17 cellular contexts compared by ENCODE assay signal in the genomic region with DNA sequence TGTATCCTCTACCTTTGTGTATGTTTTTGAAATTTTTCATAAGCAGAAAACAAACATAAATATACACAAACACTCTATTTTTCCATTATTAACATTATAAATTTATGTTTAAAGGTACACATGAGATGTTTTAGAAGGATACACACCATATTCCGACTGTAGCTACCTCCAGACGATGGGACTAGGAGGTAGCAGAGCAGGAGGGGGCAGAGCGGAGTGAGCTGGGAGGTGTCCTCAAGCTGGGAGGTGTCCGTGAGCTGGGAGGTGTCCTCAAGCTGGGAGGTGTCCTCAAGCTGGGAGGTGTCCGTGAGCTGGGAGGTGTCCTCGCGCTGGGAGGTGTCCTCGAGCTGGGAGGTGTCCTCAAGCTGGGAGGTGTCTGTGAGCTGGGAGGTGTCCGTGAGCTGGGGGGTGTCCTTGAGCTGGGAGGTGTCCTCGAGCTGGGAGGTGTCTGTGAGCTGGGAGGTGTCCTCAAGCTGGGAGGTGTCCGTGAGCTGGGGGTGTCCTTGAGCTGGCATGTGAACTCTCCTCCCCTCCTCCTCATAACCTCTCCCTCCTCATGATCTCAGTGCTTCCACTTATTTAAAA.
A peak's percentile ranks its signal among the peaks of the same experiment; 100 is the strongest.
DNase-seq lines count a peak whose midpoint lies in the region; ATAC-seq and TF ChIP-seq lines count a peak whose summit lies in the region.
"Had no signal": no experiment of that assay in that cellular context is flagged by ENCODE, and none has a peak within 500 bp of the region (broad histone marks: within the 10 kb centered on the region; RNA-seq: fewer than 3 reads in every experiment).

No MANE protein-coding gene starts in this region.

- H2AK5ac ChIP-seq in neuronal stem cell (ENCODE audit: low read depth, low read length) = no peak overlapping the region

- no peak overlapping the region for H2BK15ac ChIP-seq in neuronal stem cell (ENCODE audit: low read length)

- no peak overlapping the region for H3K27ac Mint-ChIP-seq in CD14-positive monocyte
- H3K27ac Mint-ChIP-seq: CD4-positive, alpha-beta memory T cell; HFFc6 had no signal

- no peak overlapping the region for H4K91ac ChIP-seq in neuronal stem cell (ENCODE audit: low read depth, low read length, poor library complexity)

- H3K27ac ChIP-seq in HEK293 (ENCODE audit: extremely low read depth, low read depth, low read length) (no peak overlapping the region), coronary artery (no peak overlapping the region), neuronal stem cell (replicated peaks; ENCODE audit: low read length) (no peak overlapping the region)
- H3K27ac ChIP-seq: C4-2B, GM23248, HL-60 had no signal

- no peak overlapping the region for H2AFZ ChIP-seq in neuronal stem cell (ENCODE audit: low read length)
- H2AFZ ChIP-seq: GM23248 had no signal

- H3K4me1 Mint-ChIP-seq in CD14-positive monocyte = no peaks in the 10 kb centered on the region
- H3K4me1 Mint-ChIP-seq: CD4-positive, alpha-beta memory T cell had no signal

- peak overlapping the region; percentile 68 for H3K23ac ChIP-seq in neuronal stem cell (ENCODE audit: low read depth, low read length, poor library complexity)

- H3K4me3 Mint-ChIP-seq in CD14-positive monocyte = no peak overlapping the region
- H3K4me3 Mint-ChIP-seq: CD4-positive, alpha-beta memory T cell; HFFc6 had no signal

- H3K4me2 ChIP-seq in neuronal stem cell (ENCODE audit: insufficient read depth, low read length, poor library complexity, severe bottlenecking) = no peak overlapping the region

- H3K9ac ChIP-seq in neuronal stem cell (ENCODE audit: low read depth, low read length, poor library complexity) = no peak overlapping the region
- H3K9ac ChIP-seq: GM23248 had no signal

- H2BK120ac ChIP-seq in neuronal stem cell (ENCODE audit: low read depth, low read length) = no peak overlapping the region

- no peaks in the 10 kb centered on the region for H3K36me3 Mint-ChIP-seq in CD14-positive monocyte
- H3K36me3 Mint-ChIP-seq: CD4-positive, alpha-beta memory T cell had no signal

- CTCF ChIA-PET in HEK293 (lab: Yijun Ruan, JAX) = interaction anchor here (0.7 kb wide), 1 partner anchor 311 kb away, joined by 3 read pairs; no protein-coding TSS in a partner anchor

- H3K9me3 ChIP-seq in HEK293 (ENCODE audit: control insufficient read depth, insufficient read depth, low read depth, low read length) = no peaks in the 10 kb centered on the region
- H3K9me3 ChIP-seq in neuronal stem cell (replicated peaks in 1 of 2; ENCODE audit: control insufficient read depth in 2 of 2, insufficient read depth in 1 of 2, low read depth in 1 of 2, low read length in 2 of 2) = peaks cover 0 to 14% of the 10 kb centered on the region in 2 donors

- no peak overlapping the region for H3K14ac ChIP-seq in neuronal stem cell (ENCODE audit: low read length)

- no peak overlapping the region for H2BK5ac ChIP-seq in neuronal stem cell (ENCODE audit: low read length)

- no peaks in the 10 kb centered on the region for H3K79me1 ChIP-seq in neuronal stem cell (ENCODE audit: low read depth, low read length)

- no peak overlapping the region for H3K4me3 ChIP-seq in HEK293 (ENCODE audit: low read depth, low read length)
- H3K4me3 ChIP-seq in coronary artery = no peak overlapping the region
- H3K4me3 ChIP-seq in neuronal stem cell (ENCODE audit: low read length in 2 of 2) = no peak overlapping the region
- H3K4me3 ChIP-seq: GM23248 had no signal

- POLR2A ChIA-PET in HEK293 (lab: Yijun Ruan, JAX) = no interaction called here

- H3K36me3 ChIP-seq in HEK293 (ENCODE audit: control insufficient read depth in 2 of 2, insufficient read depth in 1 of 2, low read length in 2 of 2) (no peaks in the 10 kb centered on the region), neuronal stem cell (replicated peaks in 1 of 2; ENCODE audit: control insufficient read depth in 2 of 2, insufficient read depth in 2 of 2, low read length in 2 of 2) (no peaks in the 10 kb centered on the region)

- H3K27me3 Mint-ChIP-seq in CD14-positive monocyte (ENCODE audit: low read depth in 3 of 3) = peaks cover 5 to 6% (median 5%) of the 10 kb centered on the region in 3 donors

- ATAC-seq in HG02884 (IDR thresholded peaks at IDR 0.05; ENCODE audit: unreplicated experiment) (no peak), HG03097 (IDR thresholded peaks at IDR 0.05; ENCODE audit: low FRiP score, unreplicated experiment) (no peak)

- TF ChIP-seq CTCF in CD14-positive monocyte (IDR thresholded peaks at IDR 0.05) = no peak
- no peak for TF ChIP-seq CTCF in HEK293 (tag by site-specific recombination; IDR thresholded peaks at IDR 0.05)
- TF ChIP-seq CTCF in coronary artery (IDR thresholded peaks at IDR 0.05) = no peak

- H3K27me3 ChIP-seq in neuronal stem cell (ENCODE audit: control insufficient read depth in 3 of 3, insufficient read depth in 3 of 3, low read depth in 1 of 3, low read length in 3 of 3) = peaks cover 0 to 4% (median 0%) of the 10 kb centered on the region in 3 experiments

- no peak overlapping the region for H3K18ac ChIP-seq in neuronal stem cell (ENCODE audit: low read length)

- intact Hi-C loops in CD14-positive monocyte (cut with micrococcal nuclease) = no loop called here

- H2BK12ac ChIP-seq in neuronal stem cell (ENCODE audit: low read length) = no peak overlapping the region

- peaks cover 0 to 3% (median 0%) of the 10 kb centered on the region in 7 donors for H3K9me3 Mint-ChIP-seq in CD14-positive monocyte
- H3K9me3 Mint-ChIP-seq: CD4-positive, alpha-beta memory T cell had no signal

- peak; percentile 22 for DNase-seq in CD14-positive monocyte (ENCODE audit: low spot score)
- DNase-seq in coronary artery (ENCODE audit: low spot score) = peak; percentile 65
- DNase-seq in neuronal stem cell (ENCODE audit: low spot score) = no peak
- DNase-seq in OCI-M1 (lab: John Stamatoyannopoulos, UW) = no peak
- DNase-seq in middle frontal gyrus (ENCODE audit: extremely low spot score, low spot score) = no peak
- DNase-seq: ACHN; AML-193; CD4-positive, alpha-beta memory T cell; DMS153; GM23248; HCEC 1CT; HFFc6 had no signal

- no peaks in the 10 kb centered on the region for H3K4me1 ChIP-seq in HEK293 (ENCODE audit: control insufficient read depth, insufficient read depth, low read length)
- peaks cover 3 to 21% of the 10 kb centered on the region in 2 donors for H3K4me1 ChIP-seq in neuronal stem cell (ENCODE audit: control insufficient read depth in 2 of 2, insufficient read depth in 1 of 2, low read depth in 1 of 2, low read length in 2 of 2)

- WGBS in neuronal stem cell (ENCODE audit: extremely low coverage in 2 of 2, insufficient read length in 2 of 2, insufficient replicate concordance in 1 of 2), 2 donors = no CpG with 5 or more reads among the region's 11 CpGs

- no peak overlapping the region for H3K4ac ChIP-seq in neuronal stem cell (ENCODE audit: low read length)

- H4K8ac ChIP-seq in neuronal stem cell (ENCODE audit: low read depth, low read length) = no peak overlapping the region

TF ChIP-seq in HEK293, 187 proteins besides CTCF, POLR2A, EP300 and RAD21:
- TF ChIP-seq ZNF223 (tag by site-specific recombination; IDR thresholded peaks at IDR 0.05) (no peak), ZNF184 (tag by site-specific recombination; IDR thresholded peaks at IDR 0.05) (no peak), GLIS1 (tag by site-specific recombination; IDR thresholded peaks at IDR 0.05) (0 out of 2 replicates have a peak, but pooled peaks have one; percentile 13)
- TF ChIP-seq, protein P1, sequence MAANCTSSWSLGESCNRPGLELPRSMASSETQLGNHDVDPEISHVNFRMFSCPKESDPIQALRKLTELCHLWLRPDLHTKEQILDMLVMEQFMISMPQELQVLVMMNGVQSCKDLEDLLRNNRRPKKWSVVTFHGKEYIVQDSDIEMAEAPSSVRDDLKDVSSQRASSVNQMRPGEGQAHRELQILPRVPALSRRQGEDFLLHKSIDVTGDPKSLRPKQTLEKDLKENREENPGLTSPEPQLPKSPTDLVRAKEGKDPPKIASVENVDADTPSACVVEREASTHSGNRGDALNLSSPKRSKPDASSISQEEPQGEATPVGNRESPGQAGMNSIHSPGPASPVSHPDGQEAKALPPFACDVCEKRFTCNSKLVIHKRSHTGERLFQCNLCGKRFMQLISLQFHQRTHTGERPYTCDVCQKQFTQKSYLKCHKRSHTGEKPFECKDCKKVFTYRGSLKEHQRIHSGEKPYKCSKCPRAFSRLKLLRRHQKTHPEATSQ (tag by site-specific recombination; IDR thresholded peaks at IDR 0.05) = no peak

Comparison
In these comparisons a context has a peak if more than half of its experiments do, and no peak if none do; other contexts are left out.
1. DNase-seq: peak in CD14-positive monocyte (single experiment) and coronary artery (single experiment); none in neuronal stem cell (single experiment), OCI-M1 (single experiment) and middle frontal gyrus (single experiment).